In the genomic region with DNA sequence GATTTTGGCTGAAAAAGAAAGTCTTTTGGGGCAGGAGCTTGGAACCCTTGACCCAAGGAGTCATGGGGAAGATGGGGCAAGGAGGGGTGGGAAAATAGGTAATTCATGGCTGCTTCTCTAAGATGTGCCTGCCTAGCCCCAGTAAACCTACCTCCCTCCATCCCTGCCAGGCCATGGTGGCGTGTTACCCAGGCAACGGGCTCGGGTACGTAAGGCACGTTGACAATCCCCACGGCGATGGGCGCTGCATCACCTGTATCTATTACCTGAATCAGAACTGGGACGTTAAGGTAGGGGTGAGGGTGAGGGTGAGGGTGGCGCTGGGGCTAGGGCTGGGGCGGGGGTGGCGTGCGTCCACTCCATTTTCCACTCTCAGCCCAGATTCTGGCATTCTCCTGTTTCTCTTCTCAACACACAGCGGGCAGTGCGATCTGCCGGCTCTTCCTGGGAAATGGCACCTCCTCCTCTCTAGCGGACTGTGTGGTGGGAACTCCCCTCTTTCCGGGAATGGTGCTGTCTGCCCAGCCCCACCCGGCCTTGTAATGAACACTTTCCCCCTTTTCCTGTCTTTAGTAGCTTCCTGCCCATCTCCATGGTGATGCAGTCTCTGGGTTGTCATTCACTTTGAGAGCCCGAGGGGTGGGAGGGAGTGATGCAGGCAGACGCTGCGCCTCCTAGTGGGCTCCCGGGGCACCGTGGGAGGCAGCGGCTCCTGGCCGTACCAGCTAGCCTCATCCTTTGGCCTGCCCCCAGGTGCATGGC, we compare ENCODE assay signal across 8 cellular contexts. TPM values are rescaled to one million over a fixed set of nuclear protein-coding genes. Genes with fewer than 3 reads are reported as not detected.
A peak's percentile ranks its signal among the peaks of the same experiment; 100 is the strongest.
DNase-seq lines count a peak whose midpoint lies in the region; ATAC-seq and TF ChIP-seq lines count a peak whose summit lies in the region.

No MANE protein-coding gene starts in this region.

- peak overlapping the region; percentile 79 to 92 (median 85) for H3K27ac Mint-ChIP-seq in nephron

- CTCF ChIA-PET in RWPE1 (lab: Yijun Ruan, JAX), result interaction anchor here (0.6 to 1.4 kb wide), 3 partner anchors 11 to 201 kb away, joined by 3 read pairs; no protein-coding TSS in a partner anchor

- POLR2A ChIA-PET in RWPE1 (lab: Yijun Ruan, JAX; ENCODE audit: low non-redundant PET), result no interaction called here

- peaks cover 37% of the 10 kb centered on the region for H3K36me3 Mint-ChIP-seq in nephron (ENCODE audit: low read depth)

- H3K4me1 Mint-ChIP-seq in nephron, result peaks cover 69% of the 10 kb centered on the region

- H3K4me3 ChIP-seq in AG09309 (ENCODE audit: control insufficient read depth, low read depth, low read length), result no peak overlapping the region
- peak overlapping the region; percentile 24 for H3K4me3 ChIP-seq in fibroblast of villous mesenchyme (ENCODE audit: low read depth, low read length)

- peak overlapping the region; percentile 88 for H3K27ac ChIP-seq in RWPE1

- TF ChIP-seq CTCF in AG09309 (IDR thresholded peaks at IDR 0.05; ENCODE audit: control insufficient read depth, insufficient read depth, low read depth, low read length, missing control alignments) (peak; percentile 97), RWPE1 (conservative IDR thresholded peaks at IDR 0.05; ENCODE audit: low read depth) (peak; percentile 52; the same call in 1 of the 2 replicates), fibroblast of villous mesenchyme (IDR thresholded peaks at IDR 0.05; ENCODE audit: insufficient read depth, low read depth, low read length) (peak; percentile 88), nephron (IDR thresholded peaks at IDR 0.05; ENCODE audit: unreplicated experiment in 3 of 3) (peak; percentile 91 to 93 (median 92))

- no peak for ATAC-seq in HG03354 (IDR thresholded peaks at IDR 0.05; ENCODE audit: poor library complexity, severe bottlenecking, unreplicated experiment)

- no peaks in the 10 kb centered on the region for H3K27me3 Mint-ChIP-seq in nephron (ENCODE audit: low read depth)

- DNase-seq in AG09309 (ENCODE audit: low read depth), result peak; percentile 78
- DNase-seq in HCEC 1CT, result peak; percentile 94
- DNase-seq in RWPE1 (ENCODE audit: low spot score), result peak; percentile 62
- DNase-seq in activated gamma-delta T cell treated with anti-CD3 and anti-CD28 coated beads, Interleukin-2, amount 50 U/mL, for 16 hours (ENCODE audit: low read depth), result peak; percentile 62
- DNase-seq in fibroblast of villous mesenchyme (ENCODE audit: low read depth), result peak; percentile 98
- peak; percentile 65 to 81 (median 76) for DNase-seq in stimulated activated naive CD4-positive, alpha-beta T cell (lab: John Stamatoyannopoulos, UW)

- H3K4me3 Mint-ChIP-seq in nephron, result peak overlapping the region; percentile 72 to 79 (median 73)

- H3K9me3 Mint-ChIP-seq in nephron, result no peaks in the 10 kb centered on the region

RNA-seq across cellular contexts. Expression of a gene that starts 7.6 kb away (rescaled TPM):
- total RNA-seq in fibroblast of villous mesenchyme, result 70.8 and 76.0 TPM in 2 replicates

RNA-seq across cellular contexts. Expression of a gene that starts 28.5 kb away (rescaled TPM):
- total RNA-seq in fibroblast of villous mesenchyme, result 12.6 and 13.4 TPM in 2 replicates

RNA-seq across cellular contexts. Expression of a gene that starts 31.2 kb away (rescaled TPM):
- not detected in 2 replicates for total RNA-seq in fibroblast of villous mesenchyme

RNA-seq across cellular contexts. Expression of a gene that starts 43.7 kb away (rescaled TPM):
- total RNA-seq in fibroblast of villous mesenchyme, result not detected in 2 replicates

RNA-seq across cellular contexts. Expression of a gene that starts 55.6 kb away (rescaled TPM):
- 34.1 and 36.1 TPM in 2 replicates for total RNA-seq in fibroblast of villous mesenchyme
